In genomic region chr6:38161331-38161730, GRCh38 we compare ENCODE assay signal across 25 cellular contexts.
A peak's percentile ranks its signal among the peaks of the same experiment; 100 is the strongest.
DNase-seq lines count a peak whose midpoint lies in the region; ATAC-seq, FAIRE-seq and TF ChIP-seq lines count a peak whose summit lies in the region.
"Had no signal": no experiment of that assay in that cellular context is flagged by ENCODE, and none has a peak within 500 bp of the region (broad histone marks: within the 10 kb centered on the region; RNA-seq: fewer than 3 reads in every experiment).

No MANE protein-coding gene starts in this region.

- H3K14ac ChIP-seq in IMR-90 (replicated peaks; ENCODE audit: low read depth, low read length): no peak overlapping the region

- POLR2A ChIA-PET in IMR-90 (lab: Charles Lee; ENCODE audit: unreplicated experiment): no interaction called here

- TF ChIP-seq POLR2A in IMR-90 (IDR thresholded peaks at IDR 0.05; ENCODE audit: low read depth, low read length): no peak

- H2BK120ac ChIP-seq in IMR-90 (ENCODE audit: low read depth, low read length): no peak overlapping the region

- H3K18ac ChIP-seq in IMR-90 (ENCODE audit: low read depth, low read length): no peak overlapping the region

- TF ChIP-seq CTCF in CD14-positive monocyte (IDR thresholded peaks at IDR 0.05) (no peak), IMR-90 (conservative IDR thresholded peaks at IDR 0.05; ENCODE audit: low read depth, low read length) (no peak), glutamatergic neuron (IDR thresholded peaks at IDR 0.05; ENCODE audit: partially characterized antibody, unreplicated experiment) (no peak), pancreas (IDR thresholded peaks at IDR 0.05) (no peak)

- WGBS in IMR-90 (ENCODE audit: extremely low coverage in 2 of 2, insufficient read length in 1 of 2), 2 experiments: 96% methylated on average over 14 of the region's 15 CpGs; no CpG with 5 or more reads in 1 of the 2 experiments
- WGBS in pancreas, 2 donors: 95 to 99% methylated on average over 15 of the region's 15 CpGs

- H2BK20ac ChIP-seq in IMR-90 (ENCODE audit: low read depth, low read length): no peak overlapping the region

- no peaks in the 10 kb centered on the region for H3K9me3 ChIP-seq in IMR-90 (ENCODE audit: control insufficient read depth, insufficient read depth, low read length)
- no peaks in the 10 kb centered on the region for H3K9me3 ChIP-seq in pancreas
- H3K9me3 ChIP-seq: BLaER1, MG63 had no signal

- dilution Hi-C loops in IMR-90 (cut with HindIII; ENCODE audit: low sequenced_read_pairs, unreplicated experiment): no loop called here

- TF ChIP-seq RAD21 in IMR-90 (IDR thresholded peaks at IDR 0.05; ENCODE audit: low read length): no peak

- in situ Hi-C loops in IMR-90 (cut with MboI; ENCODE audit: low sequenced_read_pairs): no loop called here

- ATAC-seq in IMR-90 (ENCODE audit: low read depth) (no peak), pancreas (no peak), HG02759 (IDR thresholded peaks at IDR 0.05; ENCODE audit: unreplicated experiment) (no peak)
- ATAC-seq: SK-N-SH treated with all-trans-retinoic acid at 6 μM for 48 hours had no signal

- no peaks in the 10 kb centered on the region for H3K27me3 Mint-ChIP-seq in activated naive CD4-positive, alpha-beta T cell treated with anti-CD3 and anti-CD28 coated beads, Interleukin-2, amount 50 U/mL, for 24 hours
- H3K27me3 Mint-ChIP-seq in CD14-positive monocyte (ENCODE audit: low read depth in 3 of 3) (peaks cover 1 to 5% (median 2%) of the 10 kb centered on the region in 3 donors), glutamatergic neuron (ENCODE audit: unreplicated experiment) (peaks cover 11% of the 10 kb centered on the region)
- H3K27me3 Mint-ChIP-seq: CD4-positive, alpha-beta T cell had no signal

- H2AFZ ChIP-seq in IMR-90 (replicated peaks; ENCODE audit: low read length, poor library complexity): no peak overlapping the region

- H3K4me1 ChIP-seq in IMR-90 (ENCODE audit: control insufficient read depth, insufficient read depth, low read length): peaks cover 2% of the 10 kb centered on the region; the same call in 1 of the 2 replicates
- H3K4me1 ChIP-seq in pancreas: peaks cover 0 to 4% (median 0%) of the 10 kb centered on the region in 3 donors
- H3K4me1 ChIP-seq: BLaER1 had no signal

- H3K23ac ChIP-seq in IMR-90 (ENCODE audit: low read depth, low read length): no peak overlapping the region

- H3K9me1 ChIP-seq in IMR-90 (ENCODE audit: insufficient read depth, low read length): peaks cover 17% of the 10 kb centered on the region

- no peaks in the 10 kb centered on the region for H3K4me1 Mint-ChIP-seq in activated naive CD4-positive, alpha-beta T cell treated with anti-CD3 and anti-CD28 coated beads, Interleukin-2, amount 50 U/mL, for 24 hours
- H3K4me1 Mint-ChIP-seq in CD14-positive monocyte: peaks cover 13% of the 10 kb centered on the region
- peaks cover 11% of the 10 kb centered on the region for H3K4me1 Mint-ChIP-seq in glutamatergic neuron (ENCODE audit: low read depth, unreplicated experiment)

- no TSS peak for BruUV-seq in IMR-90 (replicated peaks; lab: Mats Ljungman, UMichigan)

- no peak overlapping the region for H4K91ac ChIP-seq in IMR-90 (ENCODE audit: insufficient read depth, low read depth, low read length)

- H2BK5ac ChIP-seq in IMR-90 (ENCODE audit: low read depth, low read length, poor library complexity, severe bottlenecking): no peak overlapping the region

- no peak overlapping the region for H2AK9ac ChIP-seq in IMR-90 (replicated peaks; ENCODE audit: low read depth, low read length, poor library complexity)

- no peak overlapping the region for H2BK15ac ChIP-seq in IMR-90 (ENCODE audit: low read depth, low read length)

- peaks cover 8% of the 10 kb centered on the region for H3K36me3 Mint-ChIP-seq in activated naive CD4-positive, alpha-beta T cell treated with anti-CD3 and anti-CD28 coated beads, Interleukin-2, amount 50 U/mL, for 24 hours
- H3K36me3 Mint-ChIP-seq in CD14-positive monocyte (peaks cover 13 to 23% of the 10 kb centered on the region in 2 donors), glutamatergic neuron (ENCODE audit: unreplicated experiment) (peaks cover 20% of the 10 kb centered on the region)

- H2AK5ac ChIP-seq in IMR-90 (ENCODE audit: low read depth, low read length): no peak overlapping the region

- no peak for DNase-seq in activated naive CD4-positive, alpha-beta T cell (lab: John Stamatoyannopoulos, UW)
- DNase-seq in CD14-positive monocyte (ENCODE audit: low spot score) (no peak), IMR-90 (no peak), glutamatergic neuron (no peak), pancreas (no peak), NCI-H1694 (lab: John Stamatoyannopoulos, UW) (no peak)
- DNase-seq: CD4-positive, alpha-beta T cell; KBM-7; MG63; NCI-H1105 treated with DMSO at 0.1 percent for 48 hours; NCI-H146; NCI-H2029; NCI-H446; NCI-H524 treated with DMSO at 0.1 percent for 48 hours; NCI-H774 had no signal

- no peak overlapping the region for H3K4me3 Mint-ChIP-seq in activated naive CD4-positive, alpha-beta T cell treated with anti-CD3 and anti-CD28 coated beads, Interleukin-2, amount 50 U/mL, for 24 hours
- H3K4me3 Mint-ChIP-seq in CD14-positive monocyte: peak overlapping the region in 1 of 2 donors; percentile 39
- H3K4me3 Mint-ChIP-seq in glutamatergic neuron (ENCODE audit: unreplicated experiment): peak overlapping the region; percentile 58
- H3K4me3 Mint-ChIP-seq: CD4-positive, alpha-beta T cell had no signal

- no peaks in the 10 kb centered on the region for H3K9me3 Mint-ChIP-seq in activated naive CD4-positive, alpha-beta T cell treated with anti-CD3 and anti-CD28 coated beads, Interleukin-2, amount 50 U/mL, for 24 hours
- H3K9me3 Mint-ChIP-seq in CD14-positive monocyte (peaks cover 0 to 7% (median 0%) of the 10 kb centered on the region in 7 donors), glutamatergic neuron (ENCODE audit: unreplicated experiment) (peaks cover 13% of the 10 kb centered on the region)
- H3K9me3 Mint-ChIP-seq: CD4-positive, alpha-beta T cell had no signal

- H3K36me3 ChIP-seq in IMR-90 (ENCODE audit: control insufficient read depth, insufficient read depth, low read length) (peaks cover 8% of the 10 kb centered on the region; the same call in 1 of the 2 replicates), pancreas (no peaks in the 10 kb centered on the region)
- H3K36me3 ChIP-seq: MG63 had no signal

- H4K5ac ChIP-seq in IMR-90 (ENCODE audit: low read depth, low read length): no peak overlapping the region

- H4K8ac ChIP-seq in IMR-90 (ENCODE audit: low read depth in 2 of 2, low read length in 2 of 2): no peak overlapping the region

- peaks cover 10 to 43% of the 10 kb centered on the region in 2 experiments for H3K79me1 ChIP-seq in IMR-90 (ENCODE audit: low read depth in 1 of 2, low read length in 2 of 2)

- H3K27ac Mint-ChIP-seq in activated naive CD4-positive, alpha-beta T cell treated with anti-CD3 and anti-CD28 coated beads, Interleukin-2, amount 50 U/mL, for 24 hours: peak overlapping the region; percentile 64
- peak overlapping the region in 4 of 7 donors; percentile 24 to 76 (median 32) for H3K27ac Mint-ChIP-seq in CD14-positive monocyte
- no peak overlapping the region for H3K27ac Mint-ChIP-seq in glutamatergic neuron (ENCODE audit: unreplicated experiment)
- H3K27ac Mint-ChIP-seq: CD4-positive, alpha-beta T cell had no signal

- H3K4me2 ChIP-seq in IMR-90 (ENCODE audit: low read depth, low read length): no peak overlapping the region
- H3K4me2 ChIP-seq: BLaER1 had no signal

- no peak overlapping the region for H3K56ac ChIP-seq in IMR-90 (ENCODE audit: extremely low read depth, insufficient read depth, low read length)

- CTCF ChIA-PET in IMR-90 (lab: Yijun Ruan, JAX): no interaction called here

- H3K9ac ChIP-seq in IMR-90 (ENCODE audit: low read depth, low read length): no peak overlapping the region
- H3K9ac ChIP-seq: BLaER1 had no signal

- intact Hi-C loops in CD14-positive monocyte (cut with micrococcal nuclease): no loop called here
- intact Hi-C loops in IMR-90 (cut with micrococcal nuclease): no loop called here
- intact Hi-C loops in pancreas (cut with DNase I): no loop called here

- H3K4ac ChIP-seq in IMR-90 (ENCODE audit: low read depth, low read length): no peak overlapping the region

- H4K20me1 ChIP-seq in IMR-90 (ENCODE audit: insufficient read depth, low read length): peaks cover 5% of the 10 kb centered on the region; the same call in 1 of the 2 replicates

- H3K27me3 ChIP-seq in IMR-90 (ENCODE audit: control insufficient read depth, insufficient read depth, low read length) (no peaks in the 10 kb centered on the region), pancreas (no peaks in the 10 kb centered on the region)
- H3K27me3 ChIP-seq: BLaER1, MG63 had no signal

- FAIRE-seq in pancreas (lab: Jason Lieb, UNC): no peak
- FAIRE-seq: A204.1, G401.6, GM12878, GM19239, H54, RCC 7860 had no signal

- H3K4me3 ChIP-seq in IMR-90 (ENCODE audit: insufficient read depth, low read depth, low read length) (no peak overlapping the region), pancreas (no peak overlapping the region)
- H3K4me3 ChIP-seq: BLaER1, GM12878, MG63 had no signal

- H3K27ac ChIP-seq in IMR-90 (ENCODE audit: insufficient read depth, low read length) (no peak overlapping the region), pancreas (no peak overlapping the region)
- H3K27ac ChIP-seq: BLaER1 had no signal

TF ChIP-seq in IMR-90, 13 proteins besides CTCF, POLR2A, EP300 and RAD21:
- TF ChIP-seq FOS (IDR thresholded peaks at IDR 0.05; ENCODE audit: low read depth, low read length): no peak
- TF ChIP-seq CEBPB (IDR thresholded peaks at IDR 0.05; ENCODE audit: low read depth, low read length): peak; percentile 25; the same call in 1 of the 2 replicates
